ENCODE assay signal across 15 cellular contexts in the genomic region with DNA sequence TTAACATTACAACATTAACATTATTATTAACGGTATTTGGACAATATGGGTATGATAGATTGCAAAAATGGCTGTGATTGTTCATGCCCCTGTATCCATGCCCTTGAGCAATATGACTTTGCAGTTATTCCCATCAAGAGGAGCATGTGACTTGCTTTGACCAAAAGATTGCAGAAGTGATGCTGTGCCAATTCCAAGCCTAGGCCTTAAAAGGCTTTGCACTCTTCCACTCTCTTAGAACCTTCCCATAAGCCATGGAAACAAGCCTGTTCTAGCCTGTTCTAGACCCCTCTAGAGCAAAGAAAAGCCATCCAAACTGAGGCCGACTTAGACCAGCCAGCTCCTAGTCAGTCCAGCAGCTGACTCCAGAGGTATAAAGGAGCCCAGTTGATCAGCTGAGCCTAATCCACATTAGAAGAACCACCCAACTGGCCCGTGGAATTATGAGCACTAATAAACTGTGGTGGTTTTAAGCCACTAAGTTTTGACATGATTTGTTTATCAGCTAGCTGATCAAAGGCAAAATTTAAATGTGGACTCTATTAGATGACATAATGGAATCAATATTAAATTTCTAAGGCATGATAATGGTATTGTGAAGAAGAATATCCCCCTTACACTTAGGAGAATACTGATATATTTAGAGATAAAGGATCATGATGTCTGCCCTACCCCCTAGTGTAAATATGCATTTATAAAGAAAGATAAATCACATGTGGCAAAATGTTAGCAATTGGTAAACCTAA. TPM values are rescaled to one million over a fixed set of nuclear protein-coding genes. Genes with fewer than 3 reads are reported as not detected.
DNase-seq lines count a peak whose midpoint lies in the region; ATAC-seq and TF ChIP-seq lines count a peak whose summit lies in the region.
"Had no signal": no experiment of that assay in that cellular context is flagged by ENCODE, and none has a peak within 500 bp of the region (broad histone marks: within the 10 kb centered on the region; RNA-seq: fewer than 3 reads in every experiment).

No MANE protein-coding gene starts in this region.

- H3K79me2 ChIP-seq in GM23248 (ENCODE audit: insufficient read depth) (peaks cover 94% of the 10 kb centered on the region), SK-N-SH (ENCODE audit: insufficient read depth) (peaks cover 43% of the 10 kb centered on the region)

- H3K9me3 ChIP-seq in GM23248 (ENCODE audit: low read depth) (no peaks in the 10 kb centered on the region), SK-N-SH (no peaks in the 10 kb centered on the region), stomach (no peaks in the 10 kb centered on the region)
- H3K9me3 ChIP-seq: BE2C, pancreas had no signal

- in situ Hi-C loops in GM23248 (cut with MboI) = no loop called here

- 36 to 43% methylated on average over 3 of the region's 3 CpGs for WGBS in GM23248 (ENCODE audit: low coverage in 1 of 2, low lambda C conversion rate in 2 of 2, missing lambda C conversion rate in 2 of 2), 2 experiments
- 65% methylated on average over 3 of the region's 3 CpGs for WGBS in SK-N-SH (ENCODE audit: low lambda C conversion rate)
- 74 to 77% (median 75%) methylated on average over 3 of the region's 3 CpGs for WGBS in stomach, 5 donors
- WGBS in lower leg skin, 2 donors = 38 to 42% methylated on average over 3 of the region's 3 CpGs

- H2AFZ ChIP-seq in GM23248 = no peak overlapping the region
- H2AFZ ChIP-seq in SK-N-SH (ENCODE audit: low read depth) = no peak overlapping the region

- no peak for ATAC-seq in GM21786 (IDR thresholded peaks at IDR 0.05; ENCODE audit: unreplicated experiment)

- H3F3A ChIP-seq in GM23248 (ENCODE audit: insufficient read depth) (peaks cover 8% of the 10 kb centered on the region; the same call in 1 of the 2 replicates), SK-N-SH (replicated peaks; ENCODE audit: insufficient read depth) (peaks cover 15% of the 10 kb centered on the region)

- POLR2A ChIA-PET in SK-N-SH (lab: Yijun Ruan, JAX) = no interaction called here

- CTCF ChIA-PET in SK-N-SH (lab: Yijun Ruan, JAX) = interaction anchor here (1.7 kb wide), 1 partner anchor 44 kb away, joined by 3 read pairs; no protein-coding TSS in a partner anchor

- TF ChIP-seq EP300 in SK-N-SH (IDR thresholded peaks at IDR 0.05; ENCODE audit: borderline replicate concordance in 1 of 2, low read depth in 1 of 2, low read length in 1 of 2) (no peak), stomach (IDR thresholded peaks at IDR 0.05) (no peak)

- H3K9ac ChIP-seq in GM23248 = no peak overlapping the region
- no peak overlapping the region for H3K9ac ChIP-seq in SK-N-SH

- no peak overlapping the region for H3K27ac ChIP-seq in GM23248
- H3K27ac ChIP-seq in SK-N-SH (ENCODE audit: low read depth in 2 of 2, low read length in 1 of 2) = no peak overlapping the region
- no peak overlapping the region for H3K27ac ChIP-seq in stomach
- H3K27ac ChIP-seq: epithelial cell of prostate, pancreas had no signal

- DNase-seq in GM23248 (peak; percentile 36), SK-N-SH (no peak), fibroblast of peridontal ligament (ENCODE audit: extremely low read depth) (peak; percentile 75), renal cortical epithelial cell (ENCODE audit: low read depth) (peak; percentile 39), stomach (no peak), lower leg skin (ENCODE audit: low spot score in 2 of 2) (no peak), NCI-H446 (lab: John Stamatoyannopoulos, UW) (no peak)
- DNase-seq: activated CD4-positive, alpha-beta T cell treated with anti-CD3 and anti-CD28 coated beads for 1 hour; activated naive CD8-positive, alpha-beta T cell treated with anti-CD3 and anti-CD28 coated beads, Interleukin-2, amount 10 ng/mL, durations not matched to agents 7 days and 5 days; BE2C; DMS79; pancreas; trophoblast cell had no signal

- H3K27me3 ChIP-seq in GM23248 (replicated peaks; ENCODE audit: insufficient read depth) (no peaks in the 10 kb centered on the region), SK-N-SH (ENCODE audit: insufficient read depth) (no peaks in the 10 kb centered on the region), stomach (no peaks in the 10 kb centered on the region)
- H3K27me3 ChIP-seq: BE2C, pancreas had no signal

- H4K20me1 ChIP-seq in GM23248 (ENCODE audit: insufficient read depth) (no peaks in the 10 kb centered on the region), SK-N-SH (ENCODE audit: insufficient read depth) (no peaks in the 10 kb centered on the region)

- TF ChIP-seq CTCF in SK-N-SH (IDR thresholded peaks at IDR 0.05) (no peak), stomach (IDR thresholded peaks at IDR 0.05) (no peak), lower leg skin (IDR thresholded peaks at IDR 0.05) (no peak)

- TF ChIP-seq POLR2A in stomach (IDR thresholded peaks at IDR 0.05) (no peak), lower leg skin (IDR thresholded peaks at IDR 0.05) (no peak)

- TF ChIP-seq RAD21 in SK-N-SH (IDR thresholded peaks at IDR 0.05; ENCODE audit: low read length) = no peak

- intact Hi-C loops in stomach (cut with DNase I; ENCODE audit: low total_unique reads) (no loop called here), lower leg skin (cut with DNase I; ENCODE audit: low total_unique reads) (no loop called here)

- H3K36me3 ChIP-seq in GM23248 (ENCODE audit: low read depth) (no peaks in the 10 kb centered on the region), SK-N-SH (replicated peaks in 1 of 2; ENCODE audit: control insufficient read depth in 1 of 2, insufficient read depth in 2 of 2, low read length in 1 of 2) (no peaks in the 10 kb centered on the region), stomach (no peaks in the 10 kb centered on the region)
- H3K36me3 ChIP-seq: BE2C, pancreas had no signal

- H3K4me2 ChIP-seq in GM23248 (ENCODE audit: unreplicated experiment) (no peak overlapping the region), SK-N-SH (no peak overlapping the region)

- no peaks in the 10 kb centered on the region for H3K9me2 ChIP-seq in GM23248 (ENCODE audit: insufficient read depth)
- H3K9me2 ChIP-seq in SK-N-SH = no peaks in the 10 kb centered on the region

- peaks cover 50% of the 10 kb centered on the region for H3K4me1 ChIP-seq in GM23248 (ENCODE audit: insufficient read depth)
- H3K4me1 ChIP-seq in SK-N-SH (ENCODE audit: control insufficient read depth in 1 of 2, insufficient read depth in 2 of 2, low read depth in 1 of 2, low read length in 1 of 2) = peaks cover 7 to 17% of the 10 kb centered on the region in 2 experiments; a peak in 2 of 4 replicates
- peaks cover 10 to 47% (median 29%) of the 10 kb centered on the region in 4 donors for H3K4me1 ChIP-seq in stomach

- H3K4me3 ChIP-seq in GM23248 (no peak overlapping the region), SK-N-SH (ENCODE audit: low read depth in 2 of 2, low read length in 1 of 2) (no peak overlapping the region), stomach (no peak overlapping the region), lower leg skin (ENCODE audit: low read depth, poor library complexity, severe bottlenecking) (no peak overlapping the region)
- H3K4me3 ChIP-seq: pancreas had no signal

TF ChIP-seq in SK-N-SH, 30 proteins besides CTCF, POLR2A, EP300 and RAD21:
- TF ChIP-seq TCF12 (IDR thresholded peaks at IDR 0.05) (0 out of 2 replicates have a peak, but pooled peaks have one; percentile 18), FOXM1 (IDR thresholded peaks at IDR 0.05; ENCODE audit: low read depth) (no peak), GATA2 (CRISPR knock-in tag; IDR thresholded peaks at IDR 0.05) (peak; percentile 45)

RNA-seq across cellular contexts. Expression of a gene that starts 28.6 kb away (rescaled TPM):
- 9.7 and 10.6 TPM in 2 replicates for total RNA-seq in GM23248 (2014; rRNA removed; shearing (Covaris generic))
- polyA plus RNA-seq in GM23248 (2016; fragmentation: Nextera tagmentation; extraction: Ambion mirVana) (12.1 and 14.0 TPM in 2 replicates), SK-N-SH (2012; rRNA removed) (3.3 and 4.5 TPM in 2 replicates), stomach (1 to 10 TPM; 1.5 to 5.3 (median 2.2) TPM)
- polyA plus RNA-seq in SK-N-SH (2012; cell fraction: cytosol; rRNA removed) = 3.3 and 4.4 TPM in 2 replicates
- 1.8 and 3.7 TPM in 2 replicates for polyA plus RNA-seq in SK-N-SH (2012; cell fraction: nucleus; rRNA removed)
- total RNA-seq in renal cortical epithelial cell (8.3 and 24.0 TPM in 2 replicates), stomach (10 to 100 TPM in 1 of 5 donors, 1 to 10 TPM in 3, under 1 TPM in 1; 0.29 to 14.0 (median 3.9) TPM), lower leg skin (10 to 100 TPM; 13.4 to 53.9 (median 25.7) TPM)

Comparison
In these comparisons a context has a peak if more than half of its experiments do, and no peak if none do; other contexts are left out.
1. DNase-seq: peak in GM23248 (single experiment), fibroblast of peridontal ligament (single experiment) and renal cortical epithelial cell (single experiment); none in SK-N-SH (single experiment), stomach (single experiment), lower leg skin (0 of 2) and NCI-H446 (0 of 2).